8 cellular contexts compared by ENCODE assay signal in the genomic region with DNA sequence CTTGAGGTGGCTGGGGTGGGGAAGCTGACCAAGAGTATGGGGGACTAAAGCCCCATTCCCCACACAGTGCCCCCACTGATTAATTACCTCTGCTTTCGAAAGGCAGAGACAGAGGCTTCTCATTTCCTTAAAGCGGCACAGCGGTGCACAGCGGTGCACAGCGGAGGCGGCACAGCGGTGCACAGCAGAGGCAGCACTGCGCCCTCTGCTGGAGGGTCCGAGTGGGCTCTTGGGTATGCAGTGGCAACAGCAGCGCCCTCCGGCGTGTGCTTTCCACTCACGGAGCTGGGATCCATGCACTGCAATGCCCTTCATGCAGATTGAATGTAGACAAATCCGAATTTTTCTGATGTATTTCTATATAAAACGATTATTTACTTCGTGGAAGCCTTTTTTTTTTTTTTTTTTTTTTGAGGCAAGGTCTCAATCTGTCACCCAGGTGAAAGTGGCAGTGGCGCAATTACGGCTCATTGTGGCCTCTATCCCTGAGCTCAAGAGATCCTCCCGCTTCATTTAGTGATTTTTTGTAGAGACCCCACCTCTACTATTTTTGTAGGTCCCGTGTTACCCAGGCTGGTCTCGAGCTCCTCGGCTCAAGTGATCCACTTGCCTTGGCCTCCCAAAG. TPM values are rescaled to one million over a fixed set of nuclear protein-coding genes. Genes with fewer than 3 reads are reported as not detected.
DNase-seq lines count a peak whose midpoint lies in the region; ATAC-seq and TF ChIP-seq lines count a peak whose summit lies in the region.

No MANE protein-coding gene starts in this region.

- H3K9ac ChIP-seq in iPS-15b (ENCODE audit: low read depth, low read length) = no peak overlapping the region

- H3K9me3 ChIP-seq in AG04450 (ENCODE audit: control insufficient read depth, insufficient read depth, low read length) (no peaks in the 10 kb centered on the region), iPS-15b (ENCODE audit: control insufficient read depth, insufficient read depth, low read length) (no peaks in the 10 kb centered on the region)

- DNase-seq in AG04450 (ENCODE audit: low read depth, low spot score) (no peak), SK-N-DZ (ENCODE audit: low spot score) (no peak)
- peak; percentile 60 to 62 for DNase-seq in stimulated activated CD4-positive, alpha-beta T cell treated with anti-CD3 and anti-CD28 coated beads, Interleukin-4, amount 100 ng/mL, for 4 hours

- no peaks in the 10 kb centered on the region for H3K36me3 ChIP-seq in iPS-15b (ENCODE audit: control insufficient read depth, insufficient read depth, low read length)

- peaks cover 9% of the 10 kb centered on the region for H3K4me1 Mint-ChIP-seq in activated naive CD8-positive, alpha-beta T cell (ENCODE audit: low read depth)

- ATAC-seq in GM18873 (IDR thresholded peaks at IDR 0.05; ENCODE audit: low FRiP score, unreplicated experiment) = peak; percentile 95
- peak; percentile 99 for ATAC-seq in HG03095 (IDR thresholded peaks at IDR 0.05; ENCODE audit: unreplicated experiment)
- peak; percentile 81 for ATAC-seq in SK-N-SH treated with all-trans-retinoic acid at 6 μM for 48 hours

- peaks cover 3% of the 10 kb centered on the region for H3K27me3 Mint-ChIP-seq in activated naive CD8-positive, alpha-beta T cell

- peak; percentile 71 for TF ChIP-seq CTCF in AG04450 (IDR thresholded peaks at IDR 0.05; ENCODE audit: low read depth, low read length)

- H3K36me3 Mint-ChIP-seq in activated naive CD8-positive, alpha-beta T cell = no peaks in the 10 kb centered on the region

- no peaks in the 10 kb centered on the region for H3K9me3 Mint-ChIP-seq in activated naive CD8-positive, alpha-beta T cell (ENCODE audit: low read depth)

- H3K4me1 ChIP-seq in iPS-15b (ENCODE audit: control insufficient read depth, insufficient read depth, low read length) = no peaks in the 10 kb centered on the region

- POLR2A ChIA-PET in AG04450 (lab: Yijun Ruan, JAX) = no interaction called here

- CTCF ChIA-PET in AG04450 (lab: Charles Lee) = interaction anchor here (0.6 to 2.4 kb wide), 29 partner anchors 9 to 1683 kb away, joined by 3 to 20 read pairs (median 5); a partner anchor contains a TSS

- H3K27me3 ChIP-seq in AG04450 (ENCODE audit: control insufficient read depth, insufficient read depth, low read length) (no peaks in the 10 kb centered on the region), iPS-15b (ENCODE audit: control insufficient read depth, insufficient read depth, low read length) (peaks cover 8% of the 10 kb centered on the region)

- peak overlapping the region; percentile 30 for H3K4me3 Mint-ChIP-seq in activated naive CD8-positive, alpha-beta T cell

- no peak overlapping the region for H3K4me3 ChIP-seq in AG04450 (ENCODE audit: low read depth, low read length)
- H3K4me3 ChIP-seq in iPS-15b (ENCODE audit: low read depth, low read length) = peak overlapping the region; percentile 20

- no peak overlapping the region for H3K27ac Mint-ChIP-seq in activated naive CD8-positive, alpha-beta T cell

- no peak overlapping the region for H3K27ac ChIP-seq in AG04450 (ENCODE audit: low read depth, low read length)

TF ChIP-seq in SK-N-SH treated with all-trans-retinoic acid at 6 μM for 48 hours, 23 proteins besides CTCF, POLR2A, EP300 and RAD21:
- no peak for TF ChIP-seq SNAI2 (CRISPR knock-in tag; IDR thresholded peaks at IDR 0.05)
- TF ChIP-seq, protein P1, sequence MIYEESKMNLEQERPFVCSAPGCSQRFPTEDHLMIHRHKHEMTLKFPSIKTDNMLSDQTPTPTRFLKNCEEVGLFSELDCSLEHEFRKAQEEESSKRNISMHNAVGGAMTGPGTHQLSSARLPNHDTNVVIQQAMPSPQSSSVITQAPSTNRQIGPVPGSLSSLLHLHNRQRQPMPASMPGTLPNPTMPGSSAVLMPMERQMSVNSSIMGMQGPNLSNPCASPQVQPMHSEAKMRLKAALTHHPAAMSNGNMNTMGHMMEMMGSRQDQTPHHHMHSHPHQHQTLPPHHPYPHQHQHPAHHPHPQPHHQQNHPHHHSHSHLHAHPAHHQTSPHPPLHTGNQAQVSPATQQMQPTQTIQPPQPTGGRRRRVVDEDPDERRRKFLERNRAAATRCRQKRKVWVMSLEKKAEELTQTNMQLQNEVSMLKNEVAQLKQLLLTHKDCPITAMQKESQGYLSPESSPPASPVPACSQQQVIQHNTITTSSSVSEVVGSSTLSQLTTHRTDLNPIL (CRISPR knock-in tag; IDR thresholded peaks at IDR 0.05; ENCODE audit: low read depth) = no peak
- no peak for TF ChIP-seq PPARA (CRISPR knock-in tag; IDR thresholded peaks at IDR 0.05; ENCODE audit: borderline replicate concordance)
- no peak for TF ChIP-seq TOX (CRISPR knock-in tag; IDR thresholded peaks at IDR 0.05; ENCODE audit: borderline replicate concordance)
- TF ChIP-seq ISL1 (CRISPR knock-in tag; IDR thresholded peaks at IDR 0.05) = no peak
- no peak for TF ChIP-seq ARNTL (CRISPR knock-in tag; IDR thresholded peaks at IDR 0.05; ENCODE audit: borderline replicate concordance, low read depth)
- TF ChIP-seq ZFP3 (CRISPR knock-in tag; IDR thresholded peaks at IDR 0.05) = no peak
- TF ChIP-seq ZNF565 (CRISPR knock-in tag; conservative IDR thresholded peaks at IDR 0.05; ENCODE audit: low read depth) = no peak
- TF ChIP-seq CSDC2 (CRISPR knock-in tag; IDR thresholded peaks at IDR 0.05) = no peak
- no peak for TF ChIP-seq ZFP30 (CRISPR knock-in tag; IDR thresholded peaks at IDR 0.05)
- TF ChIP-seq GLIS3 (CRISPR knock-in tag; IDR thresholded peaks at IDR 0.05) = no peak
- no peak for TF ChIP-seq ESRRG (CRISPR knock-in tag; IDR thresholded peaks at IDR 0.05)
- no peak for TF ChIP-seq TCF4 (CRISPR knock-in tag; IDR thresholded peaks at IDR 0.05; ENCODE audit: borderline replicate concordance)
- no peak for TF ChIP-seq BACH2 (CRISPR knock-in tag; IDR thresholded peaks at IDR 0.05; ENCODE audit: borderline replicate concordance)
- no peak for TF ChIP-seq RARB (CRISPR knock-in tag; IDR thresholded peaks at IDR 0.05)
- TF ChIP-seq, protein P2, sequence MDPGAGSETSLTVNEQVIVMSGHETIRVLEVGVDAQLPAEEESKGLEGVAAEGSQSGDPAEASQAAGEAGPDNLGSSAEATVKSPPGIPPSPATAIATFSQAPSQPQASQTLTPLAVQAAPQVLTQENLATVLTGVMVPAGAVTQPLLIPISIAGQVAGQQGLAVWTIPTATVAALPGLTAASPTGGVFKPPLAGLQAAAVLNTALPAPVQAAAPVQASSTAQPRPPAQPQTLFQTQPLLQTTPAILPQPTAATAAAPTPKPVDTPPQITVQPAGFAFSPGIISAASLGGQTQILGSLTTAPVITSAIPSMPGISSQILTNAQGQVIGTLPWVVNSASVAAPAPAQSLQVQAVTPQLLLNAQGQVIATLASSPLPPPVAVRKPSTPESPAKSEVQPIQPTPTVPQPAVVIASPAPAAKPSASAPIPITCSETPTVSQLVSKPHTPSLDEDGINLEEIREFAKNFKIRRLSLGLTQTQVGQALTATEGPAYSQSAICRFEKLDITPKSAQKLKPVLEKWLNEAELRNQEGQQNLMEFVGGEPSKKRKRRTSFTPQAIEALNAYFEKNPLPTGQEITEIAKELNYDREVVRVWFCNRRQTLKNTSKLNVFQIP (CRISPR knock-in tag; IDR thresholded peaks at IDR 0.05; ENCODE audit: borderline replicate concordance, low read depth) = no peak
- TF ChIP-seq ZNF8 (CRISPR knock-in tag; IDR thresholded peaks at IDR 0.05) = no peak

RNA-seq across cellular contexts. Expression of a gene that starts 19.7 kb away (rescaled TPM):
- 19.0 and 21.3 TPM in 2 replicates for polyA plus RNA-seq in AG04450 (2011; rRNA removed)
- polyA minus RNA-seq in AG04450 (2011; rRNA and poly(A)+ RNA removed) = 41.2 and 49.9 TPM in 2 replicates
- 38.3 and 39.6 TPM in 2 replicates for polyA plus RNA-seq in SK-N-DZ (2014; cell fraction: cytosol; rRNA removed)
- 21.3 and 26.7 TPM in 2 replicates for polyA plus RNA-seq in SK-N-DZ (2014; cell fraction: nucleus; rRNA removed)

Comparison
In these comparisons a context has a peak if more than half of its experiments do, and no peak if none do; other contexts are left out.
1. DNase-seq: peak in stimulated activated CD4-positive, alpha-beta T cell treated with anti-CD3 and anti-CD28 coated beads, Interleukin-4, amount 100 ng/mL, for 4 hours (2 of 2); none in AG04450 (single experiment) and SK-N-DZ (single experiment).
2. Peak in every context shown above with its lines, with median percentiles within 50 percentile points of each other: ATAC-seq.